In the genomic region with DNA sequence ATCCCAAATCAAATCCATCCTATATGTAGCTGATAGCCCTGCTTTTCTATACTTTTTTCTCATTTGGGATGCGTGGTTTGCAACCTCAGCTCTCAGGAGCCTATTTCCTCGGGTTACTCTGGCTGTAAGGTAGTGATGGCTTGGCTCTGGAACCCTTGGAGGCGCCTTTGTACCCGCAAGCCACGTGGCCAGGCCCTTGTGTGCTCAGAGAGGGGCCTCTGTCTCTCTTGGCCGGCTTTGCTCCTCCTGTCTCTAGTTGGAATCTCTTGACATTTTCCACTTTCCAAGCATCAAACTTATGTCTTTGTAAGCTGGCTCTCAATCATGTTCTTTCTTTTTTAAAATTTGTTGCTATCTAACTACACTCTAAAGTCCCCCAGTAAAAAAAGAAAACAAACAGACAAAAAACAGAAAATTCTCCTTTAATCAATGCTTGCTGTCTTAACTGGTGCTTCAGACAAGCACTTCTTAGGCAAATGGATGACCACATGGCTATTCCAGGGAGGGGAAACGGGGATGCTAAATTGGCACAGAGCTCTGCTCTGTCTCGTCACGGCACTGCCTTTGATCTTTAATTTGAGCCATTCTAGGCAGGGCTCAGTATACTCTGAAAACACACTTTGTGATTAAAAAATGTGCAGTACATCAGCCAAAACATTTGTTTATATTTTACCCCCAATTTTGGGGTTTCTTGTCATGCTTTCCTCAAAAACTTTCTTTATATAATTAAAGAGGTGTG, we compare ENCODE assay signal across 26 cellular contexts.
DNase-seq lines count a peak whose midpoint lies in the region; TF ChIP-seq lines count a peak whose summit lies in the region.
"Had no signal": no experiment of that assay in that cellular context is flagged by ENCODE, and none has a peak within 500 bp of the region (broad histone marks: within the 10 kb centered on the region; RNA-seq: fewer than 3 reads in every experiment).

No MANE protein-coding gene starts in this region.

- no peaks in the 10 kb centered on the region for H3K4me1 ChIP-seq in breast epithelium
- H3K4me1 ChIP-seq in mammary epithelial cell (ENCODE audit: insufficient read depth, low read length), result no peaks in the 10 kb centered on the region
- no peaks in the 10 kb centered on the region for H3K4me1 ChIP-seq in fibroblast of lung (ENCODE audit: control insufficient read depth, extremely low read depth, insufficient read depth, low read length)
- H3K4me1 ChIP-seq in muscle layer of colon (ENCODE audit: insufficient read depth, low read length), result peaks cover 24% of the 10 kb centered on the region
- peaks cover 22% of the 10 kb centered on the region for H3K4me1 ChIP-seq in vagina
- peaks cover 3% of the 10 kb centered on the region for H3K4me1 ChIP-seq in prostate gland (replicated peaks)
- H3K4me1 ChIP-seq: A549 had no signal

- H3K27me3 ChIP-seq in breast epithelium, result no peaks in the 10 kb centered on the region
- H3K27me3 ChIP-seq in mammary epithelial cell (ENCODE audit: insufficient read depth, low read length), result no peaks in the 10 kb centered on the region
- H3K27me3 ChIP-seq in fibroblast of lung (ENCODE audit: control insufficient read depth, insufficient read depth, low read length), result no peaks in the 10 kb centered on the region
- no peaks in the 10 kb centered on the region for H3K27me3 ChIP-seq in muscle layer of colon (ENCODE audit: control insufficient read depth in 1 of 2, insufficient read depth in 2 of 2, low read length in 2 of 2)
- no peaks in the 10 kb centered on the region for H3K27me3 ChIP-seq in vagina
- H3K27me3 ChIP-seq in prostate gland (replicated peaks; ENCODE audit: insufficient read depth), result no peaks in the 10 kb centered on the region
- H3K27me3 ChIP-seq: gastrocnemius medialis had no signal

- H2AFZ ChIP-seq in mammary epithelial cell (ENCODE audit: low read depth, low read length) (no peak overlapping the region), fibroblast of lung (ENCODE audit: low read length) (no peak overlapping the region)

- BruUV-seq in mammary epithelial cell (replicated peaks; lab: Mats Ljungman, UMichigan), result no TSS peak

- no peak overlapping the region for H3K9ac ChIP-seq in mammary epithelial cell (ENCODE audit: insufficient read depth, low read length)
- no peak overlapping the region for H3K9ac ChIP-seq in fibroblast of lung (ENCODE audit: insufficient read depth, low read length)
- H3K9ac ChIP-seq in muscle layer of colon (ENCODE audit: low read length), result no peak overlapping the region

- H3K4me2 ChIP-seq in mammary epithelial cell (ENCODE audit: insufficient read depth, low read depth, low read length) (no peak overlapping the region), fibroblast of lung (ENCODE audit: extremely low read depth, insufficient read depth, low read length) (no peak overlapping the region)
- H3K4me2 ChIP-seq: A549 had no signal

- TF ChIP-seq POLR2A in breast epithelium (IDR thresholded peaks at IDR 0.05) (no peak), vagina (IDR thresholded peaks at IDR 0.05) (no peak), prostate gland (IDR thresholded peaks at IDR 0.05) (no peak)

- H3K4me3 ChIP-seq in breast epithelium, result no peak overlapping the region
- no peak overlapping the region for H3K4me3 ChIP-seq in mammary epithelial cell (replicated peaks in 1 of 3; ENCODE audit: insufficient read depth in 1 of 3, low read depth in 2 of 3, low read length in 3 of 3)
- H3K4me3 ChIP-seq in fibroblast of lung (replicated peaks in 1 of 4; ENCODE audit: control extremely low read depth in 1 of 4, insufficient read depth in 1 of 4, low read depth in 3 of 4, low read length in 4 of 4), result no peak overlapping the region
- no peak overlapping the region for H3K4me3 ChIP-seq in muscle layer of colon (ENCODE audit: low read depth in 1 of 2, low read length in 2 of 2)
- no peak overlapping the region for H3K4me3 ChIP-seq in vagina
- no peak overlapping the region for H3K4me3 ChIP-seq in prostate gland
- H3K4me3 ChIP-seq: A549, gastrocnemius medialis had no signal

- H3K9me3 ChIP-seq in breast epithelium (no peaks in the 10 kb centered on the region), mammary epithelial cell (replicated peaks; ENCODE audit: insufficient read depth, low read length) (no peaks in the 10 kb centered on the region), fibroblast of lung (ENCODE audit: control insufficient read depth, insufficient read depth, low read depth, low read length) (no peaks in the 10 kb centered on the region), muscle layer of colon (ENCODE audit: low read length) (no peaks in the 10 kb centered on the region), vagina (no peaks in the 10 kb centered on the region), prostate gland (no peaks in the 10 kb centered on the region)
- H3K9me3 ChIP-seq: A549, gastrocnemius medialis had no signal

- intact Hi-C loops in breast epithelium (cut with DNase I; ENCODE audit: low total_unique reads) (loop anchor here (5.0 kb wide), 1 partner anchor 607 kb away; no protein-coding TSS in a partner anchor), mammary epithelial cell (cut with micrococcal nuclease) (no loop called here), vagina (cut with DNase I) (no loop called here), prostate gland (cut with DNase I) (no loop called here)

- H3K36me3 ChIP-seq in breast epithelium, result no peaks in the 10 kb centered on the region
- H3K36me3 ChIP-seq in mammary epithelial cell (ENCODE audit: insufficient read depth, low read length), result no peaks in the 10 kb centered on the region
- H3K36me3 ChIP-seq in fibroblast of lung (ENCODE audit: control insufficient read depth, insufficient read depth, low read length), result no peaks in the 10 kb centered on the region
- no peaks in the 10 kb centered on the region for H3K36me3 ChIP-seq in muscle layer of colon (ENCODE audit: insufficient read depth, low read length)
- H3K36me3 ChIP-seq in vagina, result no peaks in the 10 kb centered on the region
- H3K36me3 ChIP-seq in prostate gland, result no peaks in the 10 kb centered on the region
- H3K36me3 ChIP-seq: gastrocnemius medialis, WERI-Rb-1 had no signal

- H4K20me1 ChIP-seq in mammary epithelial cell (ENCODE audit: insufficient read depth, low read length) (no peaks in the 10 kb centered on the region), fibroblast of lung (ENCODE audit: control insufficient read depth, extremely low read depth, insufficient read depth, low read length) (no peaks in the 10 kb centered on the region)

- in situ Hi-C loops in mammary epithelial cell (cut with MboI; ENCODE audit: low sequenced_read_pairs in 2 of 2), result no loop called here

- WGBS in mammary epithelial cell (ENCODE audit: low coverage, missing lambda C conversion rate), result 59% methylated on average over 5 of the region's 9 CpGs
- WGBS in prostate gland, result 38% methylated on average over 9 of the region's 9 CpGs

- no peak for DNase-seq in breast epithelium (ENCODE audit: low spot score in 2 of 2)
- DNase-seq in mammary epithelial cell, result no peak
- DNase-seq in fibroblast of lung (ENCODE audit: low read depth in 2 of 2), result peak; percentile 18 to 22
- no peak for DNase-seq in vagina (ENCODE audit: extremely low spot score in 2 of 2)
- no peak for DNase-seq in GM10266 (ENCODE audit: extremely low spot score)
- DNase-seq in NCI-H446 treated with DMSO at 0.1 percent for 48 hours (lab: John Stamatoyannopoulos, UW), result no peak
- DNase-seq in prostate gland (ENCODE audit: low spot score), result no peak
- DNase-seq: activated CD4-positive, alpha-beta T cell treated with anti-CD3 and anti-CD28 coated beads for 48 hours; activated gamma-delta T cell treated with Interleukin-2 at 50 U/mL for 16 hours; activated naive CD8-positive, alpha-beta T cell treated with anti-CD3 and anti-CD28 coated beads, Interleukin-2, amount 50 U/mL, for 24 hours; activated T-cell treated with anti-CD3 and anti-CD28 coated beads, Interleukin-2, amount 50 U/mL, for 24 hours; CD8-positive, alpha-beta T cell; effector CD4-positive, alpha-beta T cell; gastrocnemius medialis; Karpas-422; NCI-H510A treated with DMSO at 0.1 percent for 48 hours; NK-92 treated with Interleukin-12 subunit alpha and Interleukin-12 subunit beta, amount 100 ng/mL, for 24 hours; PC-3; SHP77; stimulated activated naive CD4-positive, alpha-beta T cell; T1000; WERI-Rb-1 had no signal

- no peaks in the 10 kb centered on the region for H3K79me2 ChIP-seq in mammary epithelial cell (ENCODE audit: insufficient read depth, low read length)
- no peaks in the 10 kb centered on the region for H3K79me2 ChIP-seq in fibroblast of lung (ENCODE audit: control insufficient read depth, insufficient read depth, low read length)

- no peak for TF ChIP-seq CTCF in breast epithelium (IDR thresholded peaks at IDR 0.05)
- no peak for TF ChIP-seq CTCF in mammary epithelial cell (conservative IDR thresholded peaks at IDR 0.05 in 1 of 2, IDR thresholded peaks at IDR 0.05 in 1 of 2; ENCODE audit: extremely low read depth in 1 of 2, insufficient read depth in 1 of 2, low read depth in 1 of 2, low read length in 2 of 2)
- TF ChIP-seq CTCF in fibroblast of lung (conservative IDR thresholded peaks at IDR 0.05 in 1 of 2, IDR thresholded peaks at IDR 0.05 in 1 of 2; ENCODE audit: low read depth in 1 of 2, low read length in 2 of 2), result no peak
- no peak for TF ChIP-seq CTCF in vagina (IDR thresholded peaks at IDR 0.05)
- TF ChIP-seq CTCF in GM10266 (IDR thresholded peaks at IDR 0.05; ENCODE audit: control insufficient read depth, insufficient read depth, low read depth, missing control alignments), result no peak
- TF ChIP-seq CTCF in prostate gland (IDR thresholded peaks at IDR 0.05), result no peak

- H3K27ac ChIP-seq in breast epithelium (peak overlapping the region; percentile 52 to 80), mammary epithelial cell (ENCODE audit: insufficient read depth, low read depth, low read length) (no peak overlapping the region), fibroblast of lung (ENCODE audit: insufficient read depth, low read length) (no peak overlapping the region), muscle layer of colon (ENCODE audit: low read depth, low read length) (peak overlapping the region; percentile 20), vagina (peak overlapping the region; percentile 63), prostate gland (peak overlapping the region in 1 of 2 donors; percentile 51)
- H3K27ac ChIP-seq: A549, epithelial cell of prostate, gastrocnemius medialis, HL-60, WERI-Rb-1 had no signal

- CTCF ChIA-PET in mammary epithelial cell (lab: Charles Lee; ENCODE audit: low non-redundant PET), result no interaction called here

- dilution Hi-C loops in mammary epithelial cell (cut with HindIII; ENCODE audit: low sequenced_read_pairs), result no loop called here

Comparison
In these comparisons a context has a peak if more than half of its experiments do, and no peak if none do; other contexts are left out.
1. H3K27ac ChIP-seq: peak in breast epithelium (2 of 2), muscle layer of colon (single experiment) and vagina (single experiment); none in mammary epithelial cell (single experiment) and fibroblast of lung (single experiment).
2. DNase-seq: peak in fibroblast of lung (2 of 2); none in breast epithelium (0 of 2), mammary epithelial cell (single experiment), vagina (0 of 2), GM10266 (single experiment), NCI-H446 treated with DMSO at 0.1 percent for 48 hours (single experiment) and prostate gland (single experiment).